ENCODE assay signal across 17 cellular contexts in genomic region chr10:77527839-77528238, GRCh38.
A peak's percentile ranks its signal among the peaks of the same experiment; 100 is the strongest.
DNase-seq lines count a peak whose midpoint lies in the region; ATAC-seq and TF ChIP-seq lines count a peak whose summit lies in the region.
"Had no signal": no experiment of that assay in that cellular context is flagged by ENCODE, and none has a peak within 500 bp of the region (broad histone marks: within the 10 kb centered on the region; RNA-seq: fewer than 3 reads in every experiment).

No MANE protein-coding gene starts in this region.

- H3K14ac ChIP-seq in neuronal stem cell (ENCODE audit: low read length), result no peak overlapping the region

- no peak overlapping the region for H2BK120ac ChIP-seq in neuronal stem cell (ENCODE audit: low read depth, low read length)

- TF ChIP-seq CTCF in HEK293 (tag by site-specific recombination; IDR thresholded peaks at IDR 0.05) (no peak), tibial artery (IDR thresholded peaks at IDR 0.05) (no peak), endodermal cell (conservative IDR thresholded peaks at IDR 0.05) (no peak)

- no peak overlapping the region for H4K8ac ChIP-seq in neuronal stem cell (ENCODE audit: low read depth, low read length)

- H3K27ac Mint-ChIP-seq in dendritic cell treated with granulocyte-macrophage colony-stimulating factor and Interleukin-4, amounts not matched to agents 40 ng/mL and 50 ng/mL, for 4 days, result peak overlapping the region; percentile 13
- H3K27ac Mint-ChIP-seq in activated T-cell treated with anti-CD3 and anti-CD28 coated beads, Interleukin-2, amount 50 U/mL, for 72 hours, result no peak overlapping the region
- no peak overlapping the region for H3K27ac Mint-ChIP-seq in endodermal cell

- no CpG with 5 or more reads among the region's 2 CpGs for WGBS in neuronal stem cell (ENCODE audit: extremely low coverage in 2 of 2, insufficient read length in 2 of 2, insufficient replicate concordance in 1 of 2), 2 donors
- 90 to 100% methylated on average over 2 of the region's 2 CpGs for WGBS in endodermal cell (ENCODE audit: insufficient coverage in 1 of 2, insufficient read length in 1 of 2), 2 experiments

- POLR2A ChIA-PET in HEK293 (lab: Yijun Ruan, JAX), result no interaction called here

- H3K4me2 ChIP-seq in neuronal stem cell (ENCODE audit: insufficient read depth, low read length, poor library complexity, severe bottlenecking), result no peak overlapping the region
- H3K4me2 ChIP-seq: GM23338 had no signal

- no peaks in the 10 kb centered on the region for H3K27me3 ChIP-seq in neuronal stem cell (ENCODE audit: control insufficient read depth in 3 of 3, insufficient read depth in 3 of 3, low read depth in 1 of 3, low read length in 3 of 3)
- no peaks in the 10 kb centered on the region for H3K27me3 ChIP-seq in tibial artery
- no peaks in the 10 kb centered on the region for H3K27me3 ChIP-seq in endodermal cell (ENCODE audit: control insufficient read depth, insufficient read depth, low read length, poor library complexity, severe bottlenecking)

- no peak overlapping the region for H2BK5ac ChIP-seq in neuronal stem cell (ENCODE audit: low read length)

- intact Hi-C loops in dendritic cell treated with granulocyte-macrophage colony-stimulating factor and Interleukin-4, amounts not matched to agents 40 ng/mL and 50 ng/mL, for 4 days (cut with micrococcal nuclease), result no loop called here
- intact Hi-C loops in tibial artery (cut with DNase I; ENCODE audit: low total_unique reads), result loop anchor here (10.0 kb wide), 1 partner anchor 107 kb away; the partner anchor contains the start of gene KCNMA1

- H3K4me3 ChIP-seq in HEK293 (ENCODE audit: low read depth, low read length), result no peak overlapping the region
- H3K4me3 ChIP-seq in neuronal stem cell (ENCODE audit: low read length in 2 of 2), result no peak overlapping the region
- no peak overlapping the region for H3K4me3 ChIP-seq in tibial artery
- H3K4me3 ChIP-seq in endodermal cell (ENCODE audit: low read length), result no peak overlapping the region
- H3K4me3 ChIP-seq: GM12878, GM23338 had no signal

- H3K4me1 Mint-ChIP-seq in dendritic cell treated with granulocyte-macrophage colony-stimulating factor and Interleukin-4, amounts not matched to agents 40 ng/mL and 50 ng/mL, for 4 days (ENCODE audit: low read depth), result peaks cover 18% of the 10 kb centered on the region
- H3K4me1 Mint-ChIP-seq in activated T-cell treated with anti-CD3 and anti-CD28 coated beads, Interleukin-2, amount 50 U/mL, for 72 hours (ENCODE audit: low read depth), result no peaks in the 10 kb centered on the region
- H3K4me1 Mint-ChIP-seq in endodermal cell, result no peaks in the 10 kb centered on the region

- H3K9ac ChIP-seq in neuronal stem cell (ENCODE audit: low read depth, low read length, poor library complexity), result no peak overlapping the region
- H3K9ac ChIP-seq in endodermal cell (ENCODE audit: extremely low read depth, low read length, poor library complexity, severe bottlenecking), result no peak overlapping the region

- peak overlapping the region; percentile 70 for H3K18ac ChIP-seq in neuronal stem cell (ENCODE audit: low read length)

- no peak for DNase-seq in neuronal stem cell (ENCODE audit: low spot score)
- no peak for DNase-seq in tibial artery
- DNase-seq in NCI-H1092 (lab: John Stamatoyannopoulos, UW), result no peak
- no peak for DNase-seq in activated T-cell treated with anti-CD3 and anti-CD28 coated beads, Interleukin-2, amount 50 U/mL, for 72 hours
- DNase-seq in endodermal cell, result no peak
- DNase-seq: DMS 273 treated with DMSO at 0.1 percent for 48 hours, GDM1, Kasumi-1, MM.1S, NCI-H1105, NCI-H526 treated with DMSO at 0.1 percent for 48 hours, SHP77 had no signal

- H3K4me1 ChIP-seq in HEK293 (ENCODE audit: control insufficient read depth, insufficient read depth, low read length), result peaks cover 3% of the 10 kb centered on the region; the same call in 1 of the 2 replicates
- peaks cover 5 to 11% of the 10 kb centered on the region in 2 donors for H3K4me1 ChIP-seq in neuronal stem cell (ENCODE audit: control insufficient read depth in 2 of 2, insufficient read depth in 1 of 2, low read depth in 1 of 2, low read length in 2 of 2)
- H3K4me1 ChIP-seq in tibial artery, result peaks cover 0 to 96% (median 60%) of the 10 kb centered on the region in 4 donors
- H3K4me1 ChIP-seq in endodermal cell (ENCODE audit: control insufficient read depth, insufficient read depth, low read length), result no peaks in the 10 kb centered on the region

- no peak overlapping the region for H2BK15ac ChIP-seq in neuronal stem cell (ENCODE audit: low read length)

- no peak overlapping the region for H3K4ac ChIP-seq in neuronal stem cell (ENCODE audit: low read length)

- no peaks in the 10 kb centered on the region for H3K79me1 ChIP-seq in neuronal stem cell (ENCODE audit: low read depth, low read length)

- H4K91ac ChIP-seq in neuronal stem cell (ENCODE audit: low read depth, low read length, poor library complexity), result no peak overlapping the region

- H3K9me3 ChIP-seq in HEK293 (ENCODE audit: control insufficient read depth, insufficient read depth, low read depth, low read length) (no peaks in the 10 kb centered on the region), neuronal stem cell (replicated peaks in 1 of 2; ENCODE audit: control insufficient read depth in 2 of 2, insufficient read depth in 1 of 2, low read depth in 1 of 2, low read length in 2 of 2) (no peaks in the 10 kb centered on the region), tibial artery (no peaks in the 10 kb centered on the region), endodermal cell (ENCODE audit: control insufficient read depth, low read length) (no peaks in the 10 kb centered on the region)

- no peak overlapping the region for H2AFZ ChIP-seq in neuronal stem cell (ENCODE audit: low read length)
- H2AFZ ChIP-seq: GM23338 had no signal

- CTCF ChIA-PET in HEK293 (lab: Yijun Ruan, JAX), result no interaction called here

- peaks cover 11% of the 10 kb centered on the region for H3K27me3 Mint-ChIP-seq in dendritic cell treated with granulocyte-macrophage colony-stimulating factor and Interleukin-4, amounts not matched to agents 40 ng/mL and 50 ng/mL, for 4 days
- peaks cover 8% of the 10 kb centered on the region for H3K27me3 Mint-ChIP-seq in activated T-cell treated with anti-CD3 and anti-CD28 coated beads, Interleukin-2, amount 50 U/mL, for 72 hours (ENCODE audit: low read depth)
- H3K27me3 Mint-ChIP-seq in endodermal cell (ENCODE audit: insufficient read depth), result no peaks in the 10 kb centered on the region

- peak overlapping the region; percentile 76 for H2AK5ac ChIP-seq in neuronal stem cell (ENCODE audit: low read depth, low read length)

- H2BK12ac ChIP-seq in neuronal stem cell (ENCODE audit: low read length), result no peak overlapping the region

- no peaks in the 10 kb centered on the region for H3K36me3 ChIP-seq in HEK293 (ENCODE audit: control insufficient read depth in 2 of 2, insufficient read depth in 1 of 2, low read length in 2 of 2)
- no peaks in the 10 kb centered on the region for H3K36me3 ChIP-seq in neuronal stem cell (replicated peaks in 1 of 2; ENCODE audit: control insufficient read depth in 2 of 2, insufficient read depth in 2 of 2, low read length in 2 of 2)
- no peaks in the 10 kb centered on the region for H3K36me3 ChIP-seq in tibial artery
- H3K36me3 ChIP-seq in endodermal cell (ENCODE audit: control insufficient read depth, insufficient read depth, low read length), result no peaks in the 10 kb centered on the region

- H3K27ac ChIP-seq in HEK293 (ENCODE audit: extremely low read depth, low read depth, low read length), result no peak overlapping the region
- H3K27ac ChIP-seq in neuronal stem cell (replicated peaks; ENCODE audit: low read length), result no peak overlapping the region
- peak overlapping the region; percentile 45 to 82 for H3K27ac ChIP-seq in tibial artery
- H3K27ac ChIP-seq in endodermal cell (ENCODE audit: low read depth, low read length), result no peak overlapping the region

- H3K23ac ChIP-seq in neuronal stem cell (ENCODE audit: low read depth, low read length, poor library complexity), result peak overlapping the region; percentile 34

- ATAC-seq in activated T-cell treated with anti-CD3 and anti-CD28 coated beads, Interleukin-2, amount 50 U/mL, for 72 hours (replicated peaks in 1 of 2), result no peak
- ATAC-seq: GM12878, GM23338 had no signal

- no peak overlapping the region for H3K4me3 Mint-ChIP-seq in dendritic cell treated with granulocyte-macrophage colony-stimulating factor and Interleukin-4, amounts not matched to agents 40 ng/mL and 50 ng/mL, for 4 days
- H3K4me3 Mint-ChIP-seq in activated T-cell treated with anti-CD3 and anti-CD28 coated beads, Interleukin-2, amount 50 U/mL, for 72 hours, result no peak overlapping the region
- H3K4me3 Mint-ChIP-seq in endodermal cell, result no peak overlapping the region
- H3K4me3 Mint-ChIP-seq: GM23338 had no signal

- H3K9me3 Mint-ChIP-seq in dendritic cell treated with granulocyte-macrophage colony-stimulating factor and Interleukin-4, amounts not matched to agents 40 ng/mL and 50 ng/mL, for 4 days, result no peaks in the 10 kb centered on the region
- no peaks in the 10 kb centered on the region for H3K9me3 Mint-ChIP-seq in activated T-cell treated with anti-CD3 and anti-CD28 coated beads, Interleukin-2, amount 50 U/mL, for 72 hours
- no peaks in the 10 kb centered on the region for H3K9me3 Mint-ChIP-seq in endodermal cell
- H3K9me3 Mint-ChIP-seq: GM23338 had no signal

- H3K36me3 Mint-ChIP-seq in dendritic cell treated with granulocyte-macrophage colony-stimulating factor and Interleukin-4, amounts not matched to agents 40 ng/mL and 50 ng/mL, for 4 days (ENCODE audit: low read depth), result no peaks in the 10 kb centered on the region
- no peaks in the 10 kb centered on the region for H3K36me3 Mint-ChIP-seq in activated T-cell treated with anti-CD3 and anti-CD28 coated beads, Interleukin-2, amount 50 U/mL, for 72 hours (ENCODE audit: insufficient read depth in 2 of 2)
- no peaks in the 10 kb centered on the region for H3K36me3 Mint-ChIP-seq in endodermal cell (ENCODE audit: low read depth)
- H3K36me3 Mint-ChIP-seq: CD14-positive monocyte had no signal

TF ChIP-seq in HEK293, 187 proteins besides CTCF, POLR2A, EP300 and RAD21:
- TF ChIP-seq ZNF404 (tag by site-specific recombination; IDR thresholded peaks at IDR 0.05), result no peak
- TF ChIP-seq ZNF354C (tag by site-specific recombination; IDR thresholded peaks at IDR 0.05; ENCODE audit: borderline replicate concordance, low read depth), result no peak
- TF ChIP-seq ZNF768 (tag by site-specific recombination; IDR thresholded peaks at IDR 0.05), result 0 out of 2 replicates have a peak, but pooled peaks have one; percentile 63
- TF ChIP-seq ZNF2 (tag by site-specific recombination; IDR thresholded peaks at IDR 0.05), result no peak
- no peak for TF ChIP-seq ZNF10 (tag by site-specific recombination; IDR thresholded peaks at IDR 0.05)
TF ChIP-seq in HEK293: peak in this region for 1.

Comparison
In these comparisons a context has a peak if more than half of its experiments do, and no peak if none do; other contexts are left out.
1. H3K27ac ChIP-seq: peak in tibial artery (2 of 2); none in HEK293 (single experiment), neuronal stem cell (single experiment) and endodermal cell (single experiment).